20 cellular contexts compared by ENCODE assay signal in genomic region chr12:54133663-54134375, GRCh38.
"Had no signal": no experiment of that assay in that cellular context is flagged by ENCODE, and none has a peak within 500 bp of the region (broad histone marks: within the 10 kb centered on the region; RNA-seq: fewer than 3 reads in every experiment).

No MANE protein-coding gene starts in this region.

- H3K36me3 ChIP-seq: brain microvascular endothelial cell, gastrocnemius medialis, heart left ventricle, spleen had no signal

- H3K27ac ChIP-seq: brain microvascular endothelial cell, gastrocnemius medialis, heart left ventricle, spleen, thoracic aorta had no signal

- ATAC-seq: activated CD4-positive, CD25-positive, alpha-beta regulatory T cell treated with anti-CD3 and anti-CD28 coated beads, Interleukin-2, amount 50 U/mL, for 24 hours; activated CD8-positive, alpha-beta T cell treated with anti-CD3 and anti-CD28 coated beads, Interleukin-2, amount 10 ng/mL, durations not matched to agents 7 days and 5 days; gastrocnemius medialis; heart left ventricle; naive thymus-derived CD4-positive, alpha-beta T cell; SK-N-SH treated with all-trans-retinoic acid at 6 μM for 48 hours; stimulated activated memory B cell treated with anti-CD40 and anti-IgM and Interleukin-4, amounts not matched to agents 10 μg/mL and 1 μg/mL and 100 μg/mL, for 72 hours; T-cell had no signal

- H3K4me3 ChIP-seq: gastrocnemius medialis, heart left ventricle, spleen, thoracic aorta had no signal

- H3K9me3 Mint-ChIP-seq: activated CD4-positive, alpha-beta T cell treated with anti-CD3 and anti-CD28 coated beads, Interleukin-2, amount 10 ng/mL, durations not matched to agents 7 days and 5 days; activated naive CD4-positive, alpha-beta T cell treated with anti-CD3 and anti-CD28 coated beads for 36 hours; activated T-cell treated with anti-CD3 and anti-CD28 coated beads, Interleukin-2, amount 50 U/mL, for 24 hours; stimulated activated memory B cell treated with anti-CD40 and anti-IgM and Interleukin-4, amounts not matched to agents 10 μg/mL and 1 μg/mL and 100 μg/mL, for 72 hours; T-cell had no signal

- H3K4me1 ChIP-seq: gastrocnemius medialis, heart left ventricle, spleen had no signal

- H3K4me1 Mint-ChIP-seq: activated CD4-positive, alpha-beta T cell treated with anti-CD3 and anti-CD28 coated beads, Interleukin-2, amount 10 ng/mL, durations not matched to agents 7 days and 5 days; T-cell had no signal

- H3K4me3 Mint-ChIP-seq: activated CD4-positive, alpha-beta T cell treated with anti-CD3 and anti-CD28 coated beads, Interleukin-2, amount 10 ng/mL, durations not matched to agents 7 days and 5 days; activated CD8-positive, alpha-beta T cell treated with anti-CD3 and anti-CD28 coated beads, Interleukin-2, amount 10 ng/mL, durations not matched to agents 7 days and 5 days; activated naive CD4-positive, alpha-beta T cell treated with anti-CD3 and anti-CD28 coated beads for 36 hours; activated T-cell treated with anti-CD3 and anti-CD28 coated beads, Interleukin-2, amount 50 U/mL, for 24 hours; naive thymus-derived CD4-positive, alpha-beta T cell; stimulated activated memory B cell treated with anti-CD40 and anti-IgM and Interleukin-4, amounts not matched to agents 10 μg/mL and 1 μg/mL and 100 μg/mL, for 72 hours; T-cell had no signal

- H3K9me3 ChIP-seq: gastrocnemius medialis, heart left ventricle, spleen, thoracic aorta had no signal

- DNase-seq: activated CD4-positive, alpha-beta T cell treated with anti-CD3 and anti-CD28 coated beads, Interleukin-2, amount 10 ng/mL, durations not matched to agents 7 days and 5 days; activated CD8-positive, alpha-beta T cell treated with anti-CD3 and anti-CD28 coated beads, Interleukin-2, amount 10 ng/mL, durations not matched to agents 7 days and 5 days; activated naive CD4-positive, alpha-beta T cell treated with anti-CD3 and anti-CD28 coated beads for 36 hours; activated T-cell treated with anti-CD3 and anti-CD28 coated beads, Interleukin-2, amount 50 U/mL, for 24 hours; anterior cingulate cortex; brain microvascular endothelial cell; central memory CD4-positive, alpha-beta T cell; cortex of kidney; gastrocnemius medialis; heart left ventricle; kidney glomerular epithelial cell; mesenchymal stem cell; naive thymus-derived CD4-positive, alpha-beta T cell; spleen; stimulated activated CD4-positive, alpha-beta T cell treated with anti-CD3 and anti-CD28 coated beads, Interleukin-4, amount 100 ng/mL, for 4 hours; T-cell had no signal

- H3K27ac Mint-ChIP-seq: activated CD4-positive, alpha-beta T cell treated with anti-CD3 and anti-CD28 coated beads, Interleukin-2, amount 10 ng/mL, durations not matched to agents 7 days and 5 days; activated CD8-positive, alpha-beta T cell treated with anti-CD3 and anti-CD28 coated beads, Interleukin-2, amount 10 ng/mL, durations not matched to agents 7 days and 5 days; activated naive CD4-positive, alpha-beta T cell treated with anti-CD3 and anti-CD28 coated beads for 36 hours; activated T-cell treated with anti-CD3 and anti-CD28 coated beads, Interleukin-2, amount 50 U/mL, for 24 hours; naive thymus-derived CD4-positive, alpha-beta T cell; stimulated activated memory B cell treated with anti-CD40 and anti-IgM and Interleukin-4, amounts not matched to agents 10 μg/mL and 1 μg/mL and 100 μg/mL, for 72 hours; T-cell had no signal
